ENCODE assay signal across 3 cellular contexts in genomic region chr3:194560047-194560446, GRCh38.
TF ChIP-seq lines count a peak whose summit lies in the region.

No MANE protein-coding gene starts in this region.

TF ChIP-seq in HEK293, 187 proteins besides CTCF, POLR2A, EP300 and RAD21:
- TF ChIP-seq ZNF501 (tag by site-specific recombination; IDR thresholded peaks at IDR 0.05), result no peak
- TF ChIP-seq SCRT2 (tag by site-specific recombination; IDR thresholded peaks at IDR 0.05), result peak; percentile 50
TF ChIP-seq in HEK293: peak in this region for 1.

TF ChIP-seq in IMR-90, 13 proteins besides CTCF, POLR2A, EP300 and RAD21:
- TF ChIP-seq CHD1 (IDR thresholded peaks at IDR 0.05; ENCODE audit: low read depth, low read length) (no peak), USF2 (IDR thresholded peaks at IDR 0.05; ENCODE audit: low read depth, low read length) (no peak), ELK1 (IDR thresholded peaks at IDR 0.05; ENCODE audit: borderline replicate concordance, low read depth, low read length) (no peak), RCOR1 (IDR thresholded peaks at IDR 0.05; ENCODE audit: insufficient replicate concordance, low read length) (no peak), SMC3 (IDR thresholded peaks at IDR 0.05; ENCODE audit: low read depth, low read length) (no peak)

TF ChIP-seq in liver, 16 proteins besides CTCF, POLR2A, EP300 and RAD21:
- TF ChIP-seq JUND (IDR thresholded peaks at IDR 0.05), result no peak
- TF ChIP-seq EGR1 (IDR thresholded peaks at IDR 0.05; ENCODE audit: low read depth in 2 of 2), result no peak
- TF ChIP-seq SP1 (IDR thresholded peaks at IDR 0.05), result peak; percentile 92
- peak in 1 of 2 donors; percentile 57 for TF ChIP-seq GABPA (IDR thresholded peaks at IDR 0.05 in 1 of 2, conservative IDR thresholded peaks at IDR 0.05 in 1 of 2)
- TF ChIP-seq ATF3 (IDR thresholded peaks at IDR 0.05), result no peak
- TF ChIP-seq RXRA (IDR thresholded peaks at IDR 0.05), result peak; percentile 79 to 85
- TF ChIP-seq FOXA1 (IDR thresholded peaks at IDR 0.05), result no peak
- TF ChIP-seq TAF1 (conservative IDR thresholded peaks at IDR 0.05), result no peak
- no peak for TF ChIP-seq ZBTB33 (IDR thresholded peaks at IDR 0.05)
- peak; percentile 26 for TF ChIP-seq MAX (IDR thresholded peaks at IDR 0.05)
- peak; percentile 89 for TF ChIP-seq HNF4G (IDR thresholded peaks at IDR 0.05)
- TF ChIP-seq YY1 (IDR thresholded peaks at IDR 0.05), result no peak
- no peak for TF ChIP-seq REST (IDR thresholded peaks at IDR 0.05)
- peak; percentile 47 for TF ChIP-seq NR2F2 (IDR thresholded peaks at IDR 0.05)
- no peak for TF ChIP-seq FOXA2 (IDR thresholded peaks at IDR 0.05)
- TF ChIP-seq HNF4A (conservative IDR thresholded peaks at IDR 0.05), result peak; percentile 95 to 98
